In genomic region chr14:105213396-105213795, GRCh38 we compare ENCODE assay signal across 23 cellular contexts.
"Had no signal": no experiment of that assay in that cellular context is flagged by ENCODE, and none has a peak within 500 bp of the region (broad histone marks: within the 10 kb centered on the region; RNA-seq: fewer than 3 reads in every experiment).

No MANE protein-coding gene starts in this region.

- H3K4me3 ChIP-seq: cardiac muscle cell, psoas muscle, smooth muscle cell, suprapubic skin, transverse colon, vagina had no signal

- H3K9me3 ChIP-seq: psoas muscle, suprapubic skin, transverse colon, vagina had no signal

- H3K36me3 Mint-ChIP-seq: activated naive CD8-positive, alpha-beta T cell treated with anti-CD3 and anti-CD28 coated beads for 36 hours had no signal

- H3K4me3 Mint-ChIP-seq: activated naive CD8-positive, alpha-beta T cell treated with anti-CD3 and anti-CD28 coated beads for 36 hours; activated T-helper 1 cell treated with anti-CD3 and anti-CD28 coated beads, Interleukin-12 subunit alpha, Interleukin-12 subunit beta, Interleukin-2, Interleukin-4 antibody, amounts not matched to agents 30 ng/mL and 10 ng/mL and 1 ng/mL, durations not matched to agents 14 hours and 24 hours and 36 hours; dendritic cell treated with granulocyte-macrophage colony-stimulating factor and Interleukin-4, amounts not matched to agents 40 ng/mL and 50 ng/mL, for 4 days; effector memory CD8-positive, alpha-beta T cell; stimulated activated naive CD8-positive, alpha-beta T cell treated with anti-CD3 and anti-CD28 coated beads, Interleukin-15, amount 100 ng/mL, for 72 hours; T-helper 1 cell treated with Interleukin-12 subunit alpha and Interleukin-12 subunit beta and Interleukin-4 antibody, amounts not matched to agents 30 μg/mL and 1 μg/mL, for 36 hours had no signal

- H3K27me3 Mint-ChIP-seq: activated naive CD8-positive, alpha-beta T cell treated with anti-CD3 and anti-CD28 coated beads for 36 hours; dendritic cell treated with granulocyte-macrophage colony-stimulating factor and Interleukin-4, amounts not matched to agents 40 ng/mL and 50 ng/mL, for 4 days; effector memory CD8-positive, alpha-beta T cell; stimulated activated naive CD8-positive, alpha-beta T cell treated with anti-CD3 and anti-CD28 coated beads, Interleukin-15, amount 100 ng/mL, for 72 hours had no signal

- H3K9me3 Mint-ChIP-seq: activated naive CD8-positive, alpha-beta T cell treated with anti-CD3 and anti-CD28 coated beads for 36 hours; activated T-helper 1 cell treated with anti-CD3 and anti-CD28 coated beads, Interleukin-12 subunit alpha, Interleukin-12 subunit beta, Interleukin-2, Interleukin-4 antibody, amounts not matched to agents 30 ng/mL and 10 ng/mL and 1 ng/mL, durations not matched to agents 14 hours and 24 hours and 36 hours; dendritic cell treated with granulocyte-macrophage colony-stimulating factor and Interleukin-4, amounts not matched to agents 40 ng/mL and 50 ng/mL, for 4 days; effector memory CD8-positive, alpha-beta T cell; stimulated activated naive CD8-positive, alpha-beta T cell treated with anti-CD3 and anti-CD28 coated beads, Interleukin-15, amount 100 ng/mL, for 72 hours; T-helper 1 cell treated with Interleukin-12 subunit alpha and Interleukin-12 subunit beta and Interleukin-4 antibody, amounts not matched to agents 30 μg/mL and 1 μg/mL, for 36 hours had no signal

- H3K4me1 ChIP-seq: suprapubic skin, transverse colon, vagina had no signal

- H3K27ac ChIP-seq: cardiac muscle cell, epithelial cell of prostate, psoas muscle, suprapubic skin, transverse colon, vagina had no signal

- H3K27me3 ChIP-seq: cardiac muscle cell, suprapubic skin, transverse colon, vagina had no signal

- H3K4me2 ChIP-seq: smooth muscle cell had no signal

- H3K27ac Mint-ChIP-seq: activated naive CD8-positive, alpha-beta T cell treated with anti-CD3 and anti-CD28 coated beads for 36 hours; activated T-helper 1 cell treated with anti-CD3 and anti-CD28 coated beads, Interleukin-12 subunit alpha, Interleukin-12 subunit beta, Interleukin-2, Interleukin-4 antibody, amounts not matched to agents 30 ng/mL and 10 ng/mL and 1 ng/mL, durations not matched to agents 14 hours and 24 hours and 36 hours; dendritic cell treated with granulocyte-macrophage colony-stimulating factor and Interleukin-4, amounts not matched to agents 40 ng/mL and 50 ng/mL, for 4 days; effector memory CD8-positive, alpha-beta T cell; stimulated activated naive CD8-positive, alpha-beta T cell treated with anti-CD3 and anti-CD28 coated beads, Interleukin-15, amount 100 ng/mL, for 72 hours; T-helper 1 cell treated with Interleukin-12 subunit alpha and Interleukin-12 subunit beta and Interleukin-4 antibody, amounts not matched to agents 30 μg/mL and 1 μg/mL, for 36 hours had no signal

- H3K4me1 Mint-ChIP-seq: activated naive CD8-positive, alpha-beta T cell treated with anti-CD3 and anti-CD28 coated beads for 36 hours; stimulated activated naive CD8-positive, alpha-beta T cell treated with anti-CD3 and anti-CD28 coated beads, Interleukin-15, amount 100 ng/mL, for 72 hours had no signal

- FAIRE-seq: islet of Langerhans had no signal

- DNase-seq: activated CD4-positive, alpha-beta T cell treated with anti-CD3 and anti-CD28 coated beads for 1 hour; activated CD4-positive, alpha-beta T cell treated with anti-CD3 and anti-CD28 coated beads, Interleukin-2, amount 50 U/mL, for 4 hours; activated naive CD4-positive, alpha-beta T cell; activated naive CD8-positive, alpha-beta T cell treated with anti-CD3 and anti-CD28 coated beads for 36 hours; amniotic stem cell; effector memory CD8-positive, alpha-beta T cell; foreskin fibroblast; hippocampal formation; left cardiac atrium; mesendoderm; stimulated activated CD4-positive, alpha-beta T cell treated with anti-CD3 and anti-CD28 coated beads, Interleukin-4, amount 100 ng/mL, for 1 hour; stimulated activated naive CD8-positive, alpha-beta T cell treated with anti-CD3 and anti-CD28 coated beads, Interleukin-15, amount 100 ng/mL, for 72 hours; transverse colon had no signal
